ENCODE assay signal across 1 cellular context in genomic region chr7:115740043-115740442, GRCh38.
TF ChIP-seq lines count a peak whose summit lies in the region.

No MANE protein-coding gene starts in this region.

TF ChIP-seq in HEK293, 187 proteins besides CTCF, POLR2A, EP300 and RAD21 (continued from another document):
- TF ChIP-seq ZNF18 (tag by site-specific recombination; IDR thresholded peaks at IDR 0.05) (0 out of 2 replicates have a peak, but pooled peaks have one; percentile 33), ZNF791 (tag by site-specific recombination; IDR thresholded peaks at IDR 0.05) (peak; percentile 69; the same call in 1 of the 2 replicates), ZNF140 (tag by site-specific recombination; IDR thresholded peaks at IDR 0.05) (peak; percentile 86), ZNF292 (tag by site-specific recombination; IDR thresholded peaks at IDR 0.05; ENCODE audit: borderline replicate concordance, low read depth) (0 out of 2 replicates have a peak, but pooled peaks have one; percentile 58), SALL2 (tag by site-specific recombination; IDR thresholded peaks at IDR 0.05; ENCODE audit: borderline replicate concordance) (no peak), ZNF175 (tag by site-specific recombination; IDR thresholded peaks at IDR 0.05) (no peak), REST (tag by site-specific recombination; IDR thresholded peaks at IDR 0.05) (peak; percentile 73), ZNF404 (tag by site-specific recombination; IDR thresholded peaks at IDR 0.05) (peak; percentile 79; the same call in 1 of the 2 replicates), ZNF560 (tag by site-specific recombination; IDR thresholded peaks at IDR 0.05; ENCODE audit: borderline replicate concordance) (peak; percentile 79), ZNF654 (tag by site-specific recombination; IDR thresholded peaks at IDR 0.05; ENCODE audit: low read depth) (peak; percentile 48), ZNF239 (tag by site-specific recombination; IDR thresholded peaks at IDR 0.05) (no peak), ZNF580 (tag by site-specific recombination; IDR thresholded peaks at IDR 0.05) (0 out of 2 replicates have a peak, but pooled peaks have one; percentile 19), ZBTB8A (tag by site-specific recombination; IDR thresholded peaks at IDR 0.05) (peak; percentile 82), ZNF366 (tag by site-specific recombination; conservative IDR thresholded peaks at IDR 0.05) (0 out of 2 replicates have a peak, but pooled peaks have one; percentile 30), ZBTB21 (tag by site-specific recombination; IDR thresholded peaks at IDR 0.05) (0 out of 2 replicates have a peak, but pooled peaks have one; percentile 50)
